In genomic region chr15:74950078-74951000, GRCh38 we compare ENCODE assay signal across 1 cellular context.
TF ChIP-seq lines count a peak whose summit lies in the region.

No MANE protein-coding gene starts in this region.

TF ChIP-seq in HEK293, 187 proteins besides CTCF, POLR2A, EP300 and RAD21 (continued from another document):
- TF ChIP-seq PRDM10 (tag by site-specific recombination; IDR thresholded peaks at IDR 0.05) (peak; percentile 31; the same call in 1 of the 2 replicates), ZSCAN5A (tag by site-specific recombination; IDR thresholded peaks at IDR 0.05) (no peak), PBX3 (CRISPR knock-in tag; IDR thresholded peaks at IDR 0.05) (no peak), ZNF658 (tag by site-specific recombination; IDR thresholded peaks at IDR 0.05) (no peak), ZNF324 (tag by site-specific recombination; IDR thresholded peaks at IDR 0.05) (peak; percentile 48), ZNF639 (tag by site-specific recombination; IDR thresholded peaks at IDR 0.05) (no peak), ZNF513 (tag by site-specific recombination; IDR thresholded peaks at IDR 0.05) (peak; percentile 68), ATF2 (tag by site-specific recombination; IDR thresholded peaks at IDR 0.05; ENCODE audit: low read depth) (no peak), MZF1 (tag by site-specific recombination; IDR thresholded peaks at IDR 0.05; ENCODE audit: borderline replicate concordance) (no peak), ZFP37 (tag by site-specific recombination; IDR thresholded peaks at IDR 0.05) (peak; percentile 31; the same call in 1 of the 2 replicates), ZNF391 (tag by site-specific recombination; IDR thresholded peaks at IDR 0.05; ENCODE audit: borderline replicate concordance, low read depth) (peak; percentile 37; the same call in 1 of the 2 replicates), ZNF560 (tag by site-specific recombination; IDR thresholded peaks at IDR 0.05; ENCODE audit: borderline replicate concordance) (no peak)
